25 cellular contexts compared by ENCODE assay signal in the genomic region with DNA sequence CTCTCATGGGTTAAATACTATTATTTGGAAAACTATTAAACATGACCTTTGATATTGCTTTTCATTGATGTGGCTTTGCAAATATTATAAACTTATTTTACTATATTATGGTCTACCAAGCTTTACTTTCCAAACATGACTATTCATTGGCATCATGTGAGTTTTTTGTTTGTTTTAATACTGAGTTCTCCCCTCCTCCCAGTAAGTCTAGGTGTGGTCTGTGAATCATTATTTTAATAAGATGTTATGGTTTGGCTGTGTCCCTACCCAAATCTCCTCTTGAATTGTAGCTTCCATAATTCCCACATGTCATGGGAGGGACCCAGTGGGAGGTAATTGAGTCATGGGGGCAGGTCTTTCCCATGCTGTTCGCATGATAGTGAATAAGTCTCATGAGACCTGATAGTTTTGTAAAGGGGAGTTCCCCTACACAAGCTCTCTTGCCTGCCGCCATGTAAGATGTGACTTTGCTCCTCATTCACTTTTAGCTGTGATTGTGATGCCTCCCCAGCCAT.
DNase-seq lines count a peak whose midpoint lies in the region; ATAC-seq and TF ChIP-seq lines count a peak whose summit lies in the region.
"Had no signal": no experiment of that assay in that cellular context is flagged by ENCODE, and none has a peak within 500 bp of the region (broad histone marks: within the 10 kb centered on the region; RNA-seq: fewer than 3 reads in every experiment).

No MANE protein-coding gene starts in this region.

- no peak overlapping the region for H3K4me3 ChIP-seq in fibroblast of lung (replicated peaks in 1 of 4; ENCODE audit: control extremely low read depth in 1 of 4, insufficient read depth in 1 of 4, low read depth in 3 of 4, low read length in 4 of 4)
- H3K4me3 ChIP-seq: cardiac muscle cell, left ventricle myocardium inferior, neural progenitor cell, SJCRH30, thoracic aorta had no signal

- no peak overlapping the region for H3K4me2 ChIP-seq in fibroblast of lung (ENCODE audit: extremely low read depth, insufficient read depth, low read length)
- H3K4me2 ChIP-seq: neural progenitor cell had no signal

- H2AFZ ChIP-seq in fibroblast of lung (ENCODE audit: low read length): no peak overlapping the region
- H2AFZ ChIP-seq: neural progenitor cell, parathyroid adenoma had no signal

- no peaks in the 10 kb centered on the region for H3K9me3 Mint-ChIP-seq in natural killer cell treated with Interleukin-12 subunit alpha and Interleukin-12 subunit beta and Interleukin-15 and Interleukin-18, amount 100 ng/mL, for 72 hours
- H3K9me3 Mint-ChIP-seq: neural progenitor cell had no signal

- DNase-seq in Caki2 (ENCODE audit: low read depth) (peak; percentile 17), T1000 (lab: John Stamatoyannopoulos, UW) (peak; percentile 56), fibroblast of lung (ENCODE audit: low read depth in 2 of 2) (peak; percentile 47), GM13977 (ENCODE audit: low spot score) (no peak)
- no peak for DNase-seq in natural killer cell treated with Interleukin-12 subunit alpha and Interleukin-12 subunit beta and Interleukin-15 and Interleukin-18, amount 100 ng/mL, for 72 hours (ENCODE audit: low spot score)
- DNase-seq: activated CD4-positive, alpha-beta T cell treated with anti-CD3 and anti-CD28 coated beads, Interleukin-2, amount 50 U/mL, for 4 hours; activated CD4-positive, CD25-positive, alpha-beta regulatory T cell; activated naive CD4-positive, alpha-beta T cell treated with anti-CD3 and anti-CD28 coated beads, Interleukin-2, amount 10 ng/mL, durations not matched to agents 7 days and 5 days; amniotic stem cell; head of caudate nucleus; islet precursor cell; Kasumi-1; left ventricle myocardium inferior; mesendoderm; NCI-H446; SJCRH30; small intestine had no signal

- no peak overlapping the region for H3K4me3 Mint-ChIP-seq in natural killer cell treated with Interleukin-12 subunit alpha and Interleukin-12 subunit beta and Interleukin-15 and Interleukin-18, amount 100 ng/mL, for 72 hours
- H3K4me3 Mint-ChIP-seq: activated naive CD4-positive, alpha-beta T cell treated with anti-CD3 and anti-CD28 coated beads, Interleukin-2, amount 10 ng/mL, durations not matched to agents 7 days and 5 days; neural progenitor cell; stimulated activated naive CD8-positive, alpha-beta T cell treated with anti-CD3 and anti-CD28 coated beads, Interleukin-15, Interleukin-2, amounts not matched to agents 100 ng/mL and 50 ng/mL, for 24 hours had no signal

- in situ Hi-C loops in Caki2 (cut with HindIII; ENCODE audit: low pct_unique_long_range_greater_than_20kb, low sequenced_read_pairs): no loop called here
- in situ Hi-C loops in GM13977 (cut with MboI; ENCODE audit: low pct_unique_long_range_greater_than_20kb, low sequenced_read_pairs, unreplicated experiment): no loop called here

- no peaks in the 10 kb centered on the region for H4K20me1 ChIP-seq in fibroblast of lung (ENCODE audit: control insufficient read depth, extremely low read depth, insufficient read depth, low read length)

- H3K9me3 ChIP-seq in fibroblast of lung (ENCODE audit: control insufficient read depth, insufficient read depth, low read depth, low read length): no peaks in the 10 kb centered on the region
- H3K9me3 ChIP-seq: left ventricle myocardium inferior, SJCRH30, thoracic aorta had no signal

- TF ChIP-seq CTCF in 22Rv1 (IDR thresholded peaks at IDR 0.05) (no peak), fibroblast of lung (conservative IDR thresholded peaks at IDR 0.05 in 1 of 2, IDR thresholded peaks at IDR 0.05 in 1 of 2; ENCODE audit: low read depth in 1 of 2, low read length in 2 of 2) (no peak), GM13977 (IDR thresholded peaks at IDR 0.05; ENCODE audit: extremely low read depth, insufficient read depth, missing control alignments) (no peak)

- H3K27me3 Mint-ChIP-seq in natural killer cell treated with Interleukin-12 subunit alpha and Interleukin-12 subunit beta and Interleukin-15 and Interleukin-18, amount 100 ng/mL, for 72 hours: no peaks in the 10 kb centered on the region
- H3K27me3 Mint-ChIP-seq: activated naive CD4-positive, alpha-beta T cell treated with anti-CD3 and anti-CD28 coated beads, Interleukin-2, amount 10 ng/mL, durations not matched to agents 7 days and 5 days; stimulated activated naive CD8-positive, alpha-beta T cell treated with anti-CD3 and anti-CD28 coated beads, Interleukin-15, Interleukin-2, amounts not matched to agents 100 ng/mL and 50 ng/mL, for 24 hours had no signal

- peaks cover 13% of the 10 kb centered on the region for H3K4me1 ChIP-seq in fibroblast of lung (ENCODE audit: control insufficient read depth, extremely low read depth, insufficient read depth, low read length)
- H3K4me1 ChIP-seq: neural progenitor cell, parathyroid adenoma, SJCRH30 had no signal

- H3K27ac Mint-ChIP-seq in natural killer cell treated with Interleukin-12 subunit alpha and Interleukin-12 subunit beta and Interleukin-15 and Interleukin-18, amount 100 ng/mL, for 72 hours: peak overlapping the region in 1 of 2 donors; percentile 97
- H3K27ac Mint-ChIP-seq: activated naive CD4-positive, alpha-beta T cell treated with anti-CD3 and anti-CD28 coated beads, Interleukin-2, amount 10 ng/mL, durations not matched to agents 7 days and 5 days; neural progenitor cell had no signal

- peaks cover 17% of the 10 kb centered on the region for H3K36me3 Mint-ChIP-seq in natural killer cell treated with Interleukin-12 subunit alpha and Interleukin-12 subunit beta and Interleukin-15 and Interleukin-18, amount 100 ng/mL, for 72 hours

- no peak overlapping the region for H3K9ac ChIP-seq in fibroblast of lung (ENCODE audit: insufficient read depth, low read length)
- H3K9ac ChIP-seq: neural progenitor cell, parathyroid adenoma had no signal

- H3K27me3 ChIP-seq in fibroblast of lung (ENCODE audit: control insufficient read depth, insufficient read depth, low read length): no peaks in the 10 kb centered on the region
- H3K27me3 ChIP-seq: cardiac muscle cell, neural progenitor cell, SJCRH30 had no signal

- H3K27ac ChIP-seq in 22Rv1: peak overlapping the region; percentile 97
- H3K27ac ChIP-seq in fibroblast of lung (ENCODE audit: insufficient read depth, low read length): no peak overlapping the region
- H3K27ac ChIP-seq: cardiac muscle cell, left ventricle myocardium inferior, neural progenitor cell, parathyroid adenoma, SJCRH30, thoracic aorta had no signal

- no peak for ATAC-seq in GM21423 (IDR thresholded peaks at IDR 0.05; ENCODE audit: unreplicated experiment)
- ATAC-seq in natural killer cell treated with Interleukin-12 subunit alpha and Interleukin-12 subunit beta and Interleukin-15 and Interleukin-18, amount 100 ng/mL, for 72 hours: no peak
- ATAC-seq: HCT116 had no signal

- peaks cover 30 to 49% of the 10 kb centered on the region in 2 donors for H3K4me1 Mint-ChIP-seq in natural killer cell treated with Interleukin-12 subunit alpha and Interleukin-12 subunit beta and Interleukin-15 and Interleukin-18, amount 100 ng/mL, for 72 hours (ENCODE audit: low read depth in 2 of 2)
- H3K4me1 Mint-ChIP-seq: neural progenitor cell had no signal

- no peaks in the 10 kb centered on the region for H3K79me2 ChIP-seq in fibroblast of lung (ENCODE audit: control insufficient read depth, insufficient read depth, low read length)

- no peaks in the 10 kb centered on the region for H3K36me3 ChIP-seq in fibroblast of lung (ENCODE audit: control insufficient read depth, insufficient read depth, low read length)
- H3K36me3 ChIP-seq: cardiac muscle cell, neural progenitor cell, SJCRH30, thoracic aorta had no signal

Comparison
In these comparisons a context has a peak if more than half of its experiments do, and no peak if none do; other contexts are left out.
1. DNase-seq: peak in Caki2 (single experiment), T1000 (single experiment) and fibroblast of lung (2 of 2); none in natural killer cell treated with Interleukin-12 subunit alpha and Interleukin-12 subunit beta and Interleukin-15 and Interleukin-18, amount 100 ng/mL, for 72 hours (single experiment) and GM13977 (single experiment).